In genomic region chr1:106680922-106681321, GRCh38 we compare ENCODE assay signal across 20 cellular contexts.
DNase-seq lines count a peak whose midpoint lies in the region; ATAC-seq and TF ChIP-seq lines count a peak whose summit lies in the region.
"Had no signal": no experiment of that assay in that cellular context is flagged by ENCODE, and none has a peak within 500 bp of the region (broad histone marks: within the 10 kb centered on the region; RNA-seq: fewer than 3 reads in every experiment).

No MANE protein-coding gene starts in this region.

- TF ChIP-seq CTCF in left lung (IDR thresholded peaks at IDR 0.05) = no peak

- no peaks in the 10 kb centered on the region for H3K36me3 ChIP-seq in left lung
- H3K36me3 ChIP-seq: MG63 had no signal

- no peaks in the 10 kb centered on the region for H3K4me1 Mint-ChIP-seq in activated CD4-positive, alpha-beta memory T cell treated with anti-CD3 and anti-CD28 coated beads, Interleukin-2, amount 10 ng/mL, durations not matched to agents 7 days and 5 days
- H3K4me1 Mint-ChIP-seq: CD14-positive monocyte, IgD-negative memory B cell had no signal

- H3K4me3 ChIP-seq in left lung = no peak overlapping the region
- H3K4me3 ChIP-seq: MG63 had no signal

- no peak overlapping the region for H3K4me3 Mint-ChIP-seq in activated CD4-positive, alpha-beta memory T cell treated with anti-CD3 and anti-CD28 coated beads, Interleukin-2, amount 10 ng/mL, durations not matched to agents 7 days and 5 days
- H3K4me3 Mint-ChIP-seq: CD14-positive monocyte, IgD-negative memory B cell had no signal

- H3K9me3 Mint-ChIP-seq in activated CD4-positive, alpha-beta memory T cell treated with anti-CD3 and anti-CD28 coated beads, Interleukin-2, amount 10 ng/mL, durations not matched to agents 7 days and 5 days = peaks cover 4% of the 10 kb centered on the region

- DNase-seq in AG20443 (ENCODE audit: low spot score) = peak; percentile 10
- DNase-seq in DMS79 treated with DMSO at 0.1 percent for 48 hours (lab: John Stamatoyannopoulos, UW) = peak; percentile 23
- DNase-seq in NCI-H774 (lab: John Stamatoyannopoulos, UW) = peak; percentile 20
- DNase-seq in left lung = no peak
- DNase-seq in activated CD4-positive, alpha-beta memory T cell treated with anti-CD3 and anti-CD28 coated beads, Interleukin-2, amount 10 ng/mL, durations not matched to agents 7 days and 5 days = no peak
- DNase-seq: DND-41, GDM1, Karpas-422, MG63, NCI-H1092, NCI-H1694, NCI-H2081 treated with DMSO at 0.1 percent for 48 hours, NCI-H2227 treated with DMSO at 0.1 percent for 48 hours, NCI-H524 treated with DMSO at 0.1 percent for 48 hours, SHP77 treated with DMSO at 0.1 percent for 48 hours had no signal

- H3K27ac Mint-ChIP-seq in activated CD4-positive, alpha-beta memory T cell treated with anti-CD3 and anti-CD28 coated beads, Interleukin-2, amount 10 ng/mL, durations not matched to agents 7 days and 5 days = no peak overlapping the region
- H3K27ac Mint-ChIP-seq: CD14-positive monocyte, IgD-negative memory B cell had no signal

- peaks cover 0 to 6% of the 10 kb centered on the region in 2 donors for H3K4me1 ChIP-seq in left lung

- ATAC-seq in left lung (peak; percentile 78), GM21825 (IDR thresholded peaks at IDR 0.05; ENCODE audit: unreplicated experiment) (no peak), GM18517 (IDR thresholded peaks at IDR 0.05; ENCODE audit: unreplicated experiment) (no peak)
- ATAC-seq: HCT116 had no signal

- CTCF ChIA-PET in activated CD4-positive, alpha-beta memory T cell treated with anti-CD3 and anti-CD28 coated beads, Interleukin-2, amount 10 ng/mL, durations not matched to agents 7 days and 5 days (lab: Charles Lee) = no interaction called here

- H3K27me3 Mint-ChIP-seq in activated CD4-positive, alpha-beta memory T cell treated with anti-CD3 and anti-CD28 coated beads, Interleukin-2, amount 10 ng/mL, durations not matched to agents 7 days and 5 days = no peaks in the 10 kb centered on the region
- H3K27me3 Mint-ChIP-seq: IgD-negative memory B cell had no signal

- H3K36me3 Mint-ChIP-seq in activated CD4-positive, alpha-beta memory T cell treated with anti-CD3 and anti-CD28 coated beads, Interleukin-2, amount 10 ng/mL, durations not matched to agents 7 days and 5 days (ENCODE audit: low read depth) = no peaks in the 10 kb centered on the region
- H3K36me3 Mint-ChIP-seq: CD14-positive monocyte, IgD-negative memory B cell had no signal

- intact Hi-C loops in left lung (cut with DNase I) = no loop called here

- POLR2A ChIA-PET in activated CD4-positive, alpha-beta memory T cell treated with anti-CD3 and anti-CD28 coated beads, Interleukin-2, amount 10 ng/mL, durations not matched to agents 7 days and 5 days (lab: Charles Lee) = no interaction called here

- H3K27ac ChIP-seq in left lung = no peak overlapping the region

- no peaks in the 10 kb centered on the region for H3K27me3 ChIP-seq in left lung
- H3K27me3 ChIP-seq: MG63 had no signal

- no peaks in the 10 kb centered on the region for H3K9me3 ChIP-seq in left lung
- H3K9me3 ChIP-seq: MG63 had no signal

Comparison
In these comparisons a context has a peak if more than half of its experiments do, and no peak if none do; other contexts are left out.
1. DNase-seq: peak in AG20443 (single experiment), DMS79 treated with DMSO at 0.1 percent for 48 hours (single experiment) and NCI-H774 (single experiment); none in left lung (0 of 2) and activated CD4-positive, alpha-beta memory T cell treated with anti-CD3 and anti-CD28 coated beads, Interleukin-2, amount 10 ng/mL, durations not matched to agents 7 days and 5 days (single experiment).